8 cellular contexts compared by ENCODE assay signal in the genomic region with DNA sequence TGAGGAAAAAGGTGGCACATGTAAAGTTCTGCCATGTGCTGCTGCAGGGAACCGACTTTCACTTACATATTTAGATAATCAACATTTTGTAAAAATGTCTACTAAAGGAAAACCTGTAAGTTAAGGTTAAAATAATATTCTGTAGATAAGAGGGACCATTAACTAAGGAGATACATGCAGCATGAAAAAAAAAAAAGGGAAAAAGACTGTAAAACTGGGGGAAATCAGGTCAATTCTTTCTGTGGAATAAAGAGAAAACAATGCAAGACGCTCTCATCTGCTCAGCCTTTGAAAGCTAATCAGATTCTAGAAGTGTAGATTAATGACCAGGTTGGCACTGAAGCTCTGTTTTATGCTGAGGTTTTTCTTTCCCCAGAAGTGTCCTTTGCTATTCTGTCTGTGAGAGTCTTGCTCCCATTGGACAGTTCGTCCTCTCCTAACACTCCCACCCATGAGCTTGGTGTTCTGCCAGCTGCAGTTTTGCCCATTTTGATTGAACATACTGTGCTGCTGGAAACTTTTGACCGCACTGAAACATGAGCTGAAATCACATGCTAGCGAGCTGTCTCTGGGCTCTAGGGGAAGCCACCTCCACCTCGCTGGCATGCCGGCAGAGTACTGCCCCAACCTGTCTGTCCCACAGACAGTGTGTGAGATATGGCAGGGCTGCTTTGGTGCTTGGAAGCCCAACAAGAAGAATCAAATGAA. TPM values are rescaled to one million over a fixed set of nuclear protein-coding genes. Genes with fewer than 3 reads are reported as not detected.
DNase-seq lines count a peak whose midpoint lies in the region; ATAC-seq, FAIRE-seq and TF ChIP-seq lines count a peak whose summit lies in the region.

No MANE protein-coding gene starts in this region.

- no peak for FAIRE-seq in urothelium cell line (lab: Jason Lieb, UNC)

- peak overlapping the region in 6 of 11 experiments; percentile 4 to 53 (median 16); a peak in 5 of 22 replicates for H3K27ac ChIP-seq in BLaER1 treated with 17β-estradiol and CSF1 and Interleukin-3, amounts not matched to agents 10 nM and 100 nM

- H3K9ac ChIP-seq in BLaER1 treated with 17β-estradiol and CSF1 and Interleukin-3, amounts not matched to agents 10 nM and 100 nM: peak overlapping the region in 1 of 11 experiments; percentile 3; a peak in 3 of 22 replicates

- peaks cover 80 to 100% (median 93%) of the 10 kb centered on the region in 11 experiments for H3K36me3 ChIP-seq in BLaER1 treated with 17β-estradiol and CSF1 and Interleukin-3, amounts not matched to agents 10 nM and 100 nM
- no peaks in the 10 kb centered on the region for H3K36me3 ChIP-seq in mucosa of descending colon (ENCODE audit: low read depth)

- ATAC-seq in mucosa of descending colon: peak; percentile 52
- no peak for ATAC-seq in GM21390 (IDR thresholded peaks at IDR 0.05; ENCODE audit: unreplicated experiment)

- intact Hi-C loops in mucosa of descending colon (cut with DNase I, micrococcal nuclease): no loop called here

- DNase-seq in NCI-H446 (lab: John Stamatoyannopoulos, UW) (peak; percentile 8 to 71), dermis microvascular lymphatic vessel endothelial cell (ENCODE audit: low read depth in 2 of 2) (peak; percentile 91 to 92), mucosa of descending colon (peak; percentile 60 to 70 (median 65)), urothelium cell line (ENCODE audit: low spot score) (peak; percentile 32), SKM-1 (lab: John Stamatoyannopoulos, UW; ENCODE audit: unreplicated experiment) (no peak)
- DNase-seq in stimulated activated naive CD4-positive, alpha-beta T cell (lab: John Stamatoyannopoulos, UW): no peak

- H3K4me1 ChIP-seq in BLaER1 treated with 17β-estradiol and CSF1 and Interleukin-3, amounts not matched to agents 10 nM and 100 nM: peaks cover 0 to 33% (median 18%) of the 10 kb centered on the region in 10 experiments; a peak in 12 of 20 replicates
- H3K4me1 ChIP-seq in mucosa of descending colon (ENCODE audit: low read depth): peaks cover 35% of the 10 kb centered on the region

- TF ChIP-seq CTCF in mucosa of descending colon (IDR thresholded peaks at IDR 0.05): no peak

- H3K4me2 ChIP-seq in BLaER1 treated with 17β-estradiol and CSF1 and Interleukin-3, amounts not matched to agents 10 nM and 100 nM: no peak overlapping the region

- peaks cover 12 to 94% (median 65%) of the 10 kb centered on the region in 11 experiments; a peak in 19 of 22 replicates for H4K20me1 ChIP-seq in BLaER1 treated with 17β-estradiol and CSF1 and Interleukin-3, amounts not matched to agents 10 nM and 100 nM

- H3K9me3 ChIP-seq in BLaER1 treated with 17β-estradiol and CSF1 and Interleukin-3, amounts not matched to agents 10 nM and 100 nM (replicated peaks in 1 of 11): no peaks in the 10 kb centered on the region
- no peaks in the 10 kb centered on the region for H3K9me3 ChIP-seq in mucosa of descending colon

- no peak overlapping the region for H3K4me3 ChIP-seq in BLaER1 treated with 17β-estradiol and CSF1 and Interleukin-3, amounts not matched to agents 10 nM and 100 nM
- no peak overlapping the region for H3K4me3 ChIP-seq in mucosa of descending colon

- no peaks in the 10 kb centered on the region for H3K27me3 ChIP-seq in BLaER1 treated with 17β-estradiol and CSF1 and Interleukin-3, amounts not matched to agents 10 nM and 100 nM

RNA-seq across cellular contexts. Expression of gene PPTC7, which starts 39.7 kb away (rescaled TPM):
- 6.0 and 9.5 TPM in 2 replicates for total RNA-seq in dermis microvascular lymphatic vessel endothelial cell
- total RNA-seq in mucosa of descending colon: 10 to 100 TPM; 32.2 to 34.8 (median 32.8) TPM

RNA-seq across cellular contexts. Expression of gene RAD9B, which starts 41.3 kb away (rescaled TPM):
- total RNA-seq in dermis microvascular lymphatic vessel endothelial cell (0.25 and 0.26 TPM in 2 replicates), mucosa of descending colon (1 to 10 TPM in 1 of 3 donors, under 1 TPM in 2; 0.26 to 1.6 (median 0.53) TPM)

RNA-seq across cellular contexts. Expression of gene VPS29, which starts 41.5 kb away (rescaled TPM):
- total RNA-seq in dermis microvascular lymphatic vessel endothelial cell: 66.0 and 70.1 TPM in 2 replicates
- 100 to 1,000 TPM in 2 of 3 donors, 10 to 100 TPM in 1; 99.5 to 127 (median 121) TPM for total RNA-seq in mucosa of descending colon

Comparison
In these comparisons a context has a peak if more than half of its experiments do, and no peak if none do; other contexts are left out.
1. DNase-seq: peak in NCI-H446 (2 of 2), dermis microvascular lymphatic vessel endothelial cell (2 of 2), mucosa of descending colon (3 of 3) and urothelium cell line (single experiment); none in stimulated activated naive CD4-positive, alpha-beta T cell (0 of 6) and SKM-1 (single experiment).